Comparison of ENCODE assay signal across 7 cellular contexts in the genomic region with DNA sequence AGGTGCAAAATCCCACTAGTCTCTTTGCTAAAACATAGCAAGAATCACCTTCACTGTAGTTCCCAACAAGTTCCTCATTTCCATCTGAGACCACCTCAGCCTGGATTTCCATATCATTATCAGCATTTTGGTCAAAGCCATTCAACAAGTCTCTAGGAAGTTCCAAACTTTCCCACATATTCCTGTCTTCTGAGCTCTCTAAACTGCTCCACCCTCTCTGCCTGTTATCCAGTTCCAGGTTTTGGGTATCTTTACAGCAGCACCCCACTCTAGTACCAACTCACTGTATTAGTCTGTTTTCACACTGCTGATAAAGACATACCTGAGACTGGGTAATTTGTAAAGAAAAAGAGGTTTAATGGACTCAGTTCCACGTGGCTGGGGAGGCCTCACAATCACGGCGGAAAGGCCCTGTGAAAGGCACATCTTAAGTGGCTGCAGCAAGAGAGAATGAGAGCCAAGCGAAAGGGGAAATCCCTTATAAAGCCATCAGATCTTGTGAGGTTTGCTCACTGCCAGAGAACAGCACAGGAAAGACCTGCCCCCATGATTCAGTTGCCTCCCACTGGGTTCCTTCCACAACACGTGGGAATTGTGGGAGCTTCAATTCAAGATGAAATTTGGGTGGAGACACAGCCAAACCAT.
DNase-seq lines count a peak whose midpoint lies in the region; ATAC-seq, FAIRE-seq and TF ChIP-seq lines count a peak whose summit lies in the region.
"Not testable (repeated sequence)": the region's sequence is repeated elsewhere in the genome, so short reads cannot be mapped to it uniquely, and the experiment has no call there.

No MANE protein-coding gene starts in this region.

- DNase-seq in GM23248 (peak; percentile 12), RCC 7860 (ENCODE audit: low spot score) (peak; percentile 78), fibroblast of the aortic adventitia (ENCODE audit: low read depth) (peak; percentile 30), trophoblast cell (peak in 1 of 2 donors; percentile 37)
- DNase-seq in activated T-cell treated with anti-CD3 and anti-CD28 coated beads, Interleukin-2, amount 50 U/mL, for 72 hours, result peak; percentile 26 to 28

- H3K4me1 ChIP-seq in GM23248 (ENCODE audit: insufficient read depth), result not testable (repeated sequence)
- peaks cover 7 to 11% of the 10 kb centered on the region in 2 experiments for H3K4me1 ChIP-seq in trophoblast cell (ENCODE audit: control insufficient read depth in 1 of 2, insufficient read depth in 2 of 2, low read length in 2 of 2)

- peak overlapping the region in 1 of 2 donors; percentile 63 for H3K4me3 Mint-ChIP-seq in activated T-cell treated with anti-CD3 and anti-CD28 coated beads, Interleukin-2, amount 50 U/mL, for 72 hours

- peak; percentile 64 for FAIRE-seq in RCC 7860 (lab: Jason Lieb, UNC)

- H2BK120ac ChIP-seq in trophoblast cell (ENCODE audit: insufficient read depth, low read length, poor library complexity), result not testable (repeated sequence)

- not testable (repeated sequence) for H3K9me2 ChIP-seq in GM23248 (ENCODE audit: insufficient read depth)

- not testable (repeated sequence) for H3F3A ChIP-seq in GM23248 (ENCODE audit: insufficient read depth)

- H3K36me3 Mint-ChIP-seq in activated T-cell treated with anti-CD3 and anti-CD28 coated beads, Interleukin-2, amount 50 U/mL, for 72 hours (ENCODE audit: insufficient read depth in 2 of 2), result not testable (repeated sequence)

- H4K91ac ChIP-seq in trophoblast cell (ENCODE audit: low read depth, low read length), result peak overlapping the region; percentile 61

- H4K8ac ChIP-seq in trophoblast cell (ENCODE audit: low read depth, low read length), result not testable (repeated sequence)

- in situ Hi-C loops in GM23248 (cut with MboI), result not testable (repeated sequence)

- WGBS in GM23248 (ENCODE audit: low coverage in 1 of 2, low lambda C conversion rate in 2 of 2, missing lambda C conversion rate in 2 of 2), 2 experiments, result 74 to 85% methylated on average over 5 of the region's 5 CpGs
- no CpG with 5 or more reads among the region's 5 CpGs for WGBS in trophoblast cell (ENCODE audit: extremely low coverage, insufficient coverage, insufficient read length)

- H3K4ac ChIP-seq in trophoblast cell (ENCODE audit: low read depth, low read length), result not testable (repeated sequence)

- H3K4me2 ChIP-seq in GM23248 (ENCODE audit: unreplicated experiment); trophoblast cell (ENCODE audit: low read length): not testable (repeated sequence)

- ATAC-seq in GM18870 (IDR thresholded peaks at IDR 0.05; ENCODE audit: unreplicated experiment) (peak; percentile 72), HG03175 (IDR thresholded peaks at IDR 0.05; ENCODE audit: unreplicated experiment) (peak; percentile 85)
- peak; percentile 82 to 86 for ATAC-seq in activated T-cell treated with anti-CD3 and anti-CD28 coated beads, Interleukin-2, amount 50 U/mL, for 72 hours (replicated peaks in 1 of 2)

- not testable (repeated sequence) for H2BK12ac ChIP-seq in trophoblast cell (ENCODE audit: low read length)

- not testable (repeated sequence) for H3K4me3 ChIP-seq in GM23248; fibroblast of the aortic adventitia (ENCODE audit: low read depth, low read length); trophoblast cell (ENCODE audit: low read depth, low read length)

- H3K27me3 Mint-ChIP-seq in activated T-cell treated with anti-CD3 and anti-CD28 coated beads, Interleukin-2, amount 50 U/mL, for 72 hours (ENCODE audit: low read depth), result not testable (repeated sequence)

- not testable (repeated sequence) for H2BK5ac ChIP-seq in trophoblast cell (ENCODE audit: low read depth, low read length, poor library complexity)

- not testable (repeated sequence) for H3K79me2 ChIP-seq in GM23248 (ENCODE audit: insufficient read depth); trophoblast cell (ENCODE audit: control insufficient read depth, insufficient read depth, low read length, poor library complexity)

- H3K14ac ChIP-seq in trophoblast cell (ENCODE audit: low read length), result not testable (repeated sequence)

- H3K36me3 ChIP-seq in GM23248 (ENCODE audit: low read depth); trophoblast cell (ENCODE audit: control insufficient read depth in 1 of 2, insufficient read depth in 2 of 2, low read length in 2 of 2): not testable (repeated sequence)

- not testable (repeated sequence) for TF ChIP-seq CTCF in fibroblast of the aortic adventitia (IDR thresholded peaks at IDR 0.05; ENCODE audit: insufficient read depth, low read length)

- not testable (repeated sequence) for H3K27me3 ChIP-seq in GM23248 (replicated peaks; ENCODE audit: insufficient read depth); trophoblast cell (ENCODE audit: insufficient read depth, low read length)

- not testable (repeated sequence) for H2AK5ac ChIP-seq in trophoblast cell (ENCODE audit: low read length)

- not testable (repeated sequence) for H3K79me1 ChIP-seq in trophoblast cell (ENCODE audit: low read length)

- not testable (repeated sequence) for H3K9ac ChIP-seq in GM23248; trophoblast cell (ENCODE audit: low read length)

- H2AFZ ChIP-seq in GM23248; trophoblast cell (ENCODE audit: insufficient read depth, low read length, poor library complexity): not testable (repeated sequence)

- not testable (repeated sequence) for H3K23ac ChIP-seq in trophoblast cell (ENCODE audit: low read length)

- not testable (repeated sequence) for H3K9me3 ChIP-seq in GM23248 (ENCODE audit: low read depth); trophoblast cell (ENCODE audit: insufficient read depth, low read depth, low read length)

- peak overlapping the region; percentile 82 for H3K27ac Mint-ChIP-seq in activated T-cell treated with anti-CD3 and anti-CD28 coated beads, Interleukin-2, amount 50 U/mL, for 72 hours

- H3K4me1 Mint-ChIP-seq in activated T-cell treated with anti-CD3 and anti-CD28 coated beads, Interleukin-2, amount 50 U/mL, for 72 hours (ENCODE audit: low read depth), result peaks cover 32% of the 10 kb centered on the region

- H3K27ac ChIP-seq in GM23248, result not testable (repeated sequence)
- peak overlapping the region; percentile 34 for H3K27ac ChIP-seq in trophoblast cell (ENCODE audit: low read depth, low read length)

- H3K9me3 Mint-ChIP-seq in activated T-cell treated with anti-CD3 and anti-CD28 coated beads, Interleukin-2, amount 50 U/mL, for 72 hours, result not testable (repeated sequence)

- not testable (repeated sequence) for H4K12ac ChIP-seq in trophoblast cell (ENCODE audit: low read depth, low read length)

- not testable (repeated sequence) for H3K18ac ChIP-seq in trophoblast cell (ENCODE audit: low read length)

- not testable (repeated sequence) for H4K20me1 ChIP-seq in GM23248 (ENCODE audit: insufficient read depth)
